ENCODE assay signal across 8 cellular contexts in the genomic region with DNA sequence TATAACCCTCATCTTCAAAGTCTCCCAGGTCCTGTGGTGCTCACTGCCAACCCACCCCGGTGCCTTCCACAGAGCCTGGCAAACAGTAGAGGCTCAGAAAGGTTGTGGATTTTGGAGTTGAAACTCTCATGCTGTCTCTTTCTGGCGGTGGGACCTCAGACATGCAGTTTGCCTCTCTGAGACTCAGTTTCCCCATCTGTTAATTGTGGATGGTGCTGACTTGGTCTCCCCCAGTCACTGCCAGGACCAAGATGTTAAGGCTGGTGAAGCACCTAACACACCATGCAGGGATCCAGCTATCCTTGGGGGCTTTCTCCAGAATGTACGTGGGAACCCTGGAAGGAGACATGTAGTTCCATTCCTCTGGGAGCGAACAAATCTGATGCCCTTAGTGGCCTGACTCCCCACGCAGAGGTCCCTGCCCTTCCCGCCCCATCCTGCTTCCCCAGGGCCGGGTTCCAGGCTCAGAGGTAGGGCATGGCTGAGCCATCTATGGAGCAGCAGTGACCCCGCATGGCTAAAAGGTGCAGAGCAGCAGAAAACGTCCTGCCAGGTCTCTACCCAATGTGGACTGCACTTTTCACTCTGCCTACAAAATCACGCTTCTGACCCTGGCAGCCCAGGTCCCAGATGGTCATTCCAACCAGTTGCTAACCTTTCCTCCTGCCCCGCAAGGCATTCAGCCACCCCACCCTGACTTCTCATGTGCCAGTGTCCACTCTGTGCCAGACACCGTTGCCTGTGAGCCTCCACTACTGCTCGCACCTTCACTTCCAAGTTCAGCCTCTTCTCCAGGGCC. TPM values are rescaled to one million over a fixed set of nuclear protein-coding genes. Genes with fewer than 3 reads are reported as not detected.
DNase-seq lines count a peak whose midpoint lies in the region; ATAC-seq and TF ChIP-seq lines count a peak whose summit lies in the region.

No MANE protein-coding gene starts in this region.

- H3K4me3 ChIP-seq in effector memory CD4-positive, alpha-beta T cell (ENCODE audit: insufficient read depth, low read depth, low read length, poor library complexity, severe bottlenecking), result no peak overlapping the region
- H3K4me3 ChIP-seq in mucosa of descending colon, result no peak overlapping the region

- CTCF ChIA-PET in activated CD8-positive, alpha-beta T cell treated with anti-CD3 and anti-CD28 coated beads for 36 hours (lab: Charles Lee), result interaction anchor here (0.7 to 1.9 kb wide), 15 partner anchors 10 to 320 kb away, joined by 3 to 25 read pairs (median 5); a partner anchor contains a TSS

- no peaks in the 10 kb centered on the region for H3K36me3 Mint-ChIP-seq in activated CD8-positive, alpha-beta T cell treated with anti-CD3 and anti-CD28 coated beads for 36 hours (ENCODE audit: low read depth)
- no peaks in the 10 kb centered on the region for H3K36me3 Mint-ChIP-seq in stimulated activated memory B cell treated with anti-CD40 and anti-IgM and Interleukin-4, amounts not matched to agents 10 μg/mL and 1 μg/mL and 100 μg/mL, for 72 hours

- DNase-seq in A172 (ENCODE audit: low spot score) (peak; percentile 57), NCI-H526 (lab: John Stamatoyannopoulos, UW) (peak; percentile 27 to 81), mucosa of descending colon (peak in 2 of 3 donors; percentile 88 to 90)
- DNase-seq in activated CD8-positive, alpha-beta T cell treated with anti-CD3 and anti-CD28 coated beads for 36 hours, result peak; percentile 80
- peak; percentile 24 to 50 (median 34) for DNase-seq in effector memory CD4-positive, alpha-beta T cell

- H3K9me3 ChIP-seq in effector memory CD4-positive, alpha-beta T cell (ENCODE audit: control insufficient read depth, low read length), result no peaks in the 10 kb centered on the region
- H3K9me3 ChIP-seq in mucosa of descending colon, result no peaks in the 10 kb centered on the region

- H3K27me3 ChIP-seq in effector memory CD4-positive, alpha-beta T cell (replicated peaks; ENCODE audit: control insufficient read depth, insufficient read depth, low read length, poor library complexity, severe bottlenecking), result no peaks in the 10 kb centered on the region

- peaks cover under 1% of the 10 kb centered on the region for H3K4me1 Mint-ChIP-seq in activated CD8-positive, alpha-beta T cell treated with anti-CD3 and anti-CD28 coated beads for 36 hours (ENCODE audit: low read depth)
- H3K4me1 Mint-ChIP-seq in stimulated activated memory B cell treated with anti-CD40 and anti-IgM and Interleukin-4, amounts not matched to agents 10 μg/mL and 1 μg/mL and 100 μg/mL, for 72 hours, result peaks cover 6% of the 10 kb centered on the region

- no peaks in the 10 kb centered on the region for H3K36me3 ChIP-seq in effector memory CD4-positive, alpha-beta T cell (ENCODE audit: control insufficient read depth, insufficient read depth, low read length)
- H3K36me3 ChIP-seq in mucosa of descending colon (ENCODE audit: low read depth), result no peaks in the 10 kb centered on the region

- peak; percentile 60 for ATAC-seq in GM18498 (IDR thresholded peaks at IDR 0.05; ENCODE audit: unreplicated experiment)
- peak; percentile 66 for ATAC-seq in HG03378 (IDR thresholded peaks at IDR 0.05; ENCODE audit: unreplicated experiment)
- ATAC-seq in activated CD8-positive, alpha-beta T cell treated with anti-CD3 and anti-CD28 coated beads for 36 hours, result peak; percentile 91
- peak; percentile 81 for ATAC-seq in mucosa of descending colon
- ATAC-seq in stimulated activated memory B cell treated with anti-CD40 and anti-IgM and Interleukin-4, amounts not matched to agents 10 μg/mL and 1 μg/mL and 100 μg/mL, for 72 hours, result peak; percentile 75

- POLR2A ChIA-PET in activated CD8-positive, alpha-beta T cell treated with anti-CD3 and anti-CD28 coated beads for 36 hours (lab: Charles Lee), result no interaction called here

- H3K9me3 Mint-ChIP-seq in activated CD8-positive, alpha-beta T cell treated with anti-CD3 and anti-CD28 coated beads for 36 hours, result no peaks in the 10 kb centered on the region
- H3K9me3 Mint-ChIP-seq in stimulated activated memory B cell treated with anti-CD40 and anti-IgM and Interleukin-4, amounts not matched to agents 10 μg/mL and 1 μg/mL and 100 μg/mL, for 72 hours, result no peaks in the 10 kb centered on the region

- no peak overlapping the region for H3K27ac Mint-ChIP-seq in activated CD8-positive, alpha-beta T cell treated with anti-CD3 and anti-CD28 coated beads for 36 hours
- H3K27ac Mint-ChIP-seq in stimulated activated memory B cell treated with anti-CD40 and anti-IgM and Interleukin-4, amounts not matched to agents 10 μg/mL and 1 μg/mL and 100 μg/mL, for 72 hours, result no peak overlapping the region

- H3K27ac ChIP-seq in effector memory CD4-positive, alpha-beta T cell (ENCODE audit: insufficient read depth, low read length, poor library complexity, severe bottlenecking), result no peak overlapping the region

- H3K4me1 ChIP-seq in effector memory CD4-positive, alpha-beta T cell (ENCODE audit: control insufficient read depth, insufficient read depth, low read length, poor library complexity, severe bottlenecking), result no peaks in the 10 kb centered on the region
- peaks cover 14% of the 10 kb centered on the region for H3K4me1 ChIP-seq in mucosa of descending colon (ENCODE audit: low read depth)

- no peaks in the 10 kb centered on the region for H3K27me3 Mint-ChIP-seq in activated CD8-positive, alpha-beta T cell treated with anti-CD3 and anti-CD28 coated beads for 36 hours
- no peaks in the 10 kb centered on the region for H3K27me3 Mint-ChIP-seq in stimulated activated memory B cell treated with anti-CD40 and anti-IgM and Interleukin-4, amounts not matched to agents 10 μg/mL and 1 μg/mL and 100 μg/mL, for 72 hours

- intact Hi-C loops in activated CD8-positive, alpha-beta T cell treated with anti-CD3 and anti-CD28 coated beads for 36 hours (cut with micrococcal nuclease), result loop anchor here (2.0 kb wide), 1 partner anchor 138 kb away; no protein-coding TSS in a partner anchor
- intact Hi-C loops in mucosa of descending colon (cut with DNase I, micrococcal nuclease), result loop anchor here in 1 of 2 donors (5.0 kb wide), 1 partner anchor 138 kb away; no protein-coding TSS in a partner anchor

- no peak overlapping the region for H3K4me3 Mint-ChIP-seq in activated CD8-positive, alpha-beta T cell treated with anti-CD3 and anti-CD28 coated beads for 36 hours
- H3K4me3 Mint-ChIP-seq in stimulated activated memory B cell treated with anti-CD40 and anti-IgM and Interleukin-4, amounts not matched to agents 10 μg/mL and 1 μg/mL and 100 μg/mL, for 72 hours, result no peak overlapping the region

- peak; percentile 81 for TF ChIP-seq CTCF in activated CD8-positive, alpha-beta T cell treated with anti-CD3 and anti-CD28 coated beads for 36 hours (IDR thresholded peaks at IDR 0.05)
- TF ChIP-seq CTCF in mucosa of descending colon (IDR thresholded peaks at IDR 0.05), result peak; percentile 87

RNA-seq across cellular contexts. Expression of a gene that starts 9.2 kb away (rescaled TPM):
- not detected in 2 replicates for total RNA-seq in A172 (2014; rRNA removed; shearing (Covaris generic))
- total RNA-seq in activated CD8-positive, alpha-beta T cell treated with anti-CD3 and anti-CD28 coated beads for 36 hours, result 1 to 10 TPM; 3.3 to 3.5 TPM
- total RNA-seq in mucosa of descending colon, result 100 to 1,000 TPM in 1 of 3 donors, 10 to 100 TPM in 2; 51.6 to 122 (median 70.8) TPM

RNA-seq across cellular contexts. Expression of a gene that starts 46.0 kb away (rescaled TPM):
- total RNA-seq in A172 (2014; rRNA removed; shearing (Covaris generic)), result 4.1 and 6.7 TPM in 2 replicates
- total RNA-seq in activated CD8-positive, alpha-beta T cell treated with anti-CD3 and anti-CD28 coated beads for 36 hours, result 1 to 10 TPM; 6.0 to 6.7 TPM
- total RNA-seq in mucosa of descending colon, result 1 to 10 TPM; 6.4 to 8.7 (median 7.2) TPM

Comparison
In these comparisons a context has a peak if more than half of its experiments do, and no peak if none do; other contexts are left out.
1. DNase-seq: peak in every context shown above with its lines; median percentile 89 in mucosa of descending colon; 80 in activated CD8-positive, alpha-beta T cell treated with anti-CD3 and anti-CD28 coated beads for 36 hours; 57 in A172; 54 in NCI-H526; 34 in effector memory CD4-positive, alpha-beta T cell.
2. RNA of a gene that starts 9.2 kb away (total RNA-seq): 51.6 to 122 TPM in mucosa of descending colon; 3.3 to 3.5 TPM in activated CD8-positive, alpha-beta T cell treated with anti-CD3 and anti-CD28 coated beads for 36 hours and not detected in A172; every median in the first group is over 10 times any median in the second.
3. Peak in every context shown above with its lines, with median percentiles within 50 percentile points of each other: ATAC-seq.